Comparison of ENCODE assay signal across 1 cellular context in the genomic region with DNA sequence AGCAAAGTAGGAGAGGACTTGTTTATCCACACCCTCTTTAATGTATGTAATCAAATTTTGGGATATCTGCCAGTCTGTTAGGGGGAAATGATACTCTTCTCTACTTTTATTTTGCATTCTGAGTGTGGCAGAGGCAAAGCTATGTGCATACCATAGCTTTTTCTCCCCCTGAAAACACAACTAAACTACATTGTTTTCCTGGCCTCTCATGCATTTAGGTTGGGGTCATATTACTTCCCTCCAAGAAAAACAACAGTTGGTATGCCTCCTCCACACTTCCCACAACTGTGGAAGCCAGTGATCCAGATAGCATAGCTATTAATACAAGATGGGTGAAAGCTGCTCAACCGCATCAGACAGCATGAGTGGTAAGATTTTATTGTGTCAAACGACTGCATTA.
TF ChIP-seq lines count a peak whose summit lies in the region.

No MANE protein-coding gene starts in this region.

TF ChIP-seq in K562, 482 proteins besides CTCF, POLR2A, EP300 and RAD21 (continued from another document):
- TF ChIP-seq RBM14 (IDR thresholded peaks at IDR 0.05; ENCODE audit: borderline replicate concordance, insufficient read depth, low read depth, low read length) (no peak), KLF16 (IDR thresholded peaks at IDR 0.05) (0 out of 2 replicates have a peak, but pooled peaks have one; percentile 71), STAT5A (IDR thresholded peaks at IDR 0.05; ENCODE audit: borderline replicate concordance, low read length) (peak; percentile 64), TEAD4 (IDR thresholded peaks at IDR 0.05; ENCODE audit: low read length) (peak; percentile 79; the same call in 1 of the 2 replicates), TEAD4 (CRISPR knock-in tag; IDR thresholded peaks at IDR 0.05; ENCODE audit: borderline replicate concordance) (no peak), TCF3 (CRISPR knock-in tag; IDR thresholded peaks at IDR 0.05) (peak; percentile 65), MEF2D (tag; conservative IDR thresholded peaks at IDR 0.05; ENCODE audit: low read depth) (0 out of 2 replicates have a peak, but pooled peaks have one; percentile 21), SAFB2 (IDR thresholded peaks at IDR 0.05; ENCODE audit: borderline replicate concordance, low read depth, low read length, severe bottlenecking) (no peak), ARID1B (IDR thresholded peaks at IDR 0.05) (peak; percentile 58; the same call in 1 of the 2 replicates), CBFA2T2 (conservative IDR thresholded peaks at IDR 0.05) (peak; percentile 45; the same call in 1 of the 2 replicates), TEAD1 (CRISPR knock-in tag; IDR thresholded peaks at IDR 0.05) (0 out of 4 replicates have a peak, but pooled peaks of 1 of the 2 experiments have one; percentile 56), KDM4B (IDR thresholded peaks at IDR 0.05; ENCODE audit: borderline replicate concordance in 2 of 2, low read depth in 1 of 2) (no peak), FIP1L1 (IDR thresholded peaks at IDR 0.05; ENCODE audit: low read depth, low read length, poor library complexity, severe bottlenecking) (no peak), ZNF121 (CRISPR knock-in tag; conservative IDR thresholded peaks at IDR 0.05) (no peak), SOX6 (IDR thresholded peaks at IDR 0.05) (peak; percentile 65; the same call in 1 of the 2 replicates), ETV6 (IDR thresholded peaks at IDR 0.05; ENCODE audit: borderline replicate concordance in 1 of 2, low read depth in 2 of 2, low read length in 1 of 2) (no peak), ETV6 (CRISPR knock-in tag; IDR thresholded peaks at IDR 0.05; ENCODE audit: borderline replicate concordance) (no peak), DPF2 (IDR thresholded peaks at IDR 0.05) (peak; percentile 40; the same call in 1 of the 2 replicates), NCOR1 (IDR thresholded peaks at IDR 0.05) (peak; percentile 27; the same call in 1 of the 2 replicates), WHSC1 (IDR thresholded peaks at IDR 0.05; ENCODE audit: low read length) (no peak), TBL1XR1 (IDR thresholded peaks at IDR 0.05; ENCODE audit: low read length in 2 of 2) (0 out of 4 replicates have a peak, but pooled peaks of 1 of the 2 experiments have one; percentile 23), TRIM28 (IDR thresholded peaks at IDR 0.05) (no peak), TAL1 (IDR thresholded peaks at IDR 0.05) (peak; percentile 37; the same call in 1 of the 2 replicates), PML (IDR thresholded peaks at IDR 0.05; ENCODE audit: low read length) (0 out of 2 replicates have a peak, but pooled peaks have one; percentile 26), CBFA2T3 (IDR thresholded peaks at IDR 0.05) (peak; percentile 71)
- TF ChIP-seq, protein P1, sequence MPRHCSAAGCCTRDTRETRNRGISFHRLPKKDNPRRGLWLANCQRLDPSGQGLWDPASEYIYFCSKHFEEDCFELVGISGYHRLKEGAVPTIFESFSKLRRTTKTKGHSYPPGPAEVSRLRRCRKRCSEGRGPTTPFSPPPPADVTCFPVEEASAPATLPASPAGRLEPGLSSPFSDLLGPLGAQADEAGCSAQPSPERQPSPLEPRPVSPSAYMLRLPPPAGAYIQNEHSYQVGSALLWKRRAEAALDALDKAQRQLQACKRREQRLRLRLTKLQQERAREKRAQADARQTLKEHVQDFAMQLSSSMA (CRISPR knock-in tag; IDR thresholded peaks at IDR 0.05): no peak
- TF ChIP-seq, protein P2, sequence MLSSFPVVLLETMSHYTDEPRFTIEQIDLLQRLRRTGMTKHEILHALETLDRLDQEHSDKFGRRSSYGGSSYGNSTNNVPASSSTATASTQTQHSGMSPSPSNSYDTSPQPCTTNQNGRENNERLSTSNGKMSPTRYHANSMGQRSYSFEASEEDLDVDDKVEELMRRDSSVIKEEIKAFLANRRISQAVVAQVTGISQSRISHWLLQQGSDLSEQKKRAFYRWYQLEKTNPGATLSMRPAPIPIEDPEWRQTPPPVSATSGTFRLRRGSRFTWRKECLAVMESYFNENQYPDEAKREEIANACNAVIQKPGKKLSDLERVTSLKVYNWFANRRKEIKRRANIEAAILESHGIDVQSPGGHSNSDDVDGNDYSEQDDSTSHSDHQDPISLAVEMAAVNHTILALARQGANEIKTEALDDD (IDR thresholded peaks at IDR 0.05): 0 out of 2 replicates have a peak, but pooled peaks have one; percentile 40
- TF ChIP-seq, protein P3, sequence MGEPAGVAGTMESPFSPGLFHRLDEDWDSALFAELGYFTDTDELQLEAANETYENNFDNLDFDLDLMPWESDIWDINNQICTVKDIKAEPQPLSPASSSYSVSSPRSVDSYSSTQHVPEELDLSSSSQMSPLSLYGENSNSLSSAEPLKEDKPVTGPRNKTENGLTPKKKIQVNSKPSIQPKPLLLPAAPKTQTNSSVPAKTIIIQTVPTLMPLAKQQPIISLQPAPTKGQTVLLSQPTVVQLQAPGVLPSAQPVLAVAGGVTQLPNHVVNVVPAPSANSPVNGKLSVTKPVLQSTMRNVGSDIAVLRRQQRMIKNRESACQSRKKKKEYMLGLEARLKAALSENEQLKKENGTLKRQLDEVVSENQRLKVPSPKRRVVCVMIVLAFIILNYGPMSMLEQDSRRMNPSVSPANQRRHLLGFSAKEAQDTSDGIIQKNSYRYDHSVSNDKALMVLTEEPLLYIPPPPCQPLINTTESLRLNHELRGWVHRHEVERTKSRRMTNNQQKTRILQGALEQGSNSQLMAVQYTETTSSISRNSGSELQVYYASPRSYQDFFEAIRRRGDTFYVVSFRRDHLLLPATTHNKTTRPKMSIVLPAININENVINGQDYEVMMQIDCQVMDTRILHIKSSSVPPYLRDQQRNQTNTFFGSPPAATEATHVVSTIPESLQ (CRISPR knock-in tag; IDR thresholded peaks at IDR 0.05): no peak
TF ChIP-seq in K562: peak in this region for 18.
